10 cellular contexts compared by ENCODE assay signal in genomic region chr11:17985517-17985916, GRCh38. TPM values are rescaled to one million over a fixed set of nuclear protein-coding genes. Genes with fewer than 3 reads are reported as not detected.
DNase-seq lines count a peak whose midpoint lies in the region; ATAC-seq and TF ChIP-seq lines count a peak whose summit lies in the region.
"Had no signal": no experiment of that assay in that cellular context is flagged by ENCODE, and none has a peak within 500 bp of the region (broad histone marks: within the 10 kb centered on the region; RNA-seq: fewer than 3 reads in every experiment).

No MANE protein-coding gene starts in this region.

- TF ChIP-seq CTCF in right atrium auricular region (IDR thresholded peaks at IDR 0.05): no peak

- DNase-seq in Right ventricle myocardium inferior (ENCODE audit: missing footprints) (no peak), right atrium auricular region (ENCODE audit: low spot score) (no peak), cerebellum (ENCODE audit: low spot score) (peak; percentile 91), left lobe of liver (ENCODE audit: low spot score) (no peak), aorta (no peak), hepatic stellate cell (ENCODE audit: low spot score) (no peak), AG08395 (ENCODE audit: low spot score) (no peak), AML-193 (lab: John Stamatoyannopoulos, UW) (no peak)
- DNase-seq: NCI-H187; stimulated activated CD4-positive, alpha-beta T cell treated with anti-CD3 and anti-CD28 coated beads, Interleukin-1b, Interleukin-23, amount 100 ng/mL, for 48 hours had no signal

- H3K27ac ChIP-seq in right atrium auricular region (peak overlapping the region in 1 of 2 donors; percentile 21), aorta (ENCODE audit: low read depth in 1 of 2, low read length in 2 of 2) (peak overlapping the region; percentile 92 to 96)

- H3K36me3 ChIP-seq in right atrium auricular region (no peaks in the 10 kb centered on the region), aorta (ENCODE audit: control insufficient read depth in 1 of 2, insufficient read depth in 2 of 2, low read length in 1 of 2) (peaks cover 4 to 10% of the 10 kb centered on the region in 2 donors)

- H3K4me3 ChIP-seq in right atrium auricular region (no peak overlapping the region), aorta (ENCODE audit: low read length in 2 of 2) (no peak overlapping the region)

- H3K27me3 ChIP-seq in right atrium auricular region (no peaks in the 10 kb centered on the region), aorta (ENCODE audit: control insufficient read depth in 1 of 2, insufficient read depth in 2 of 2, low read length in 1 of 2) (no peaks in the 10 kb centered on the region)

- intact Hi-C loops in Right ventricle myocardium inferior (cut with DNase I) (no loop called here), aorta (cut with DNase I) (no loop called here)

- ATAC-seq in Right ventricle myocardium inferior (peak; percentile 55), left lobe of liver (peak; percentile 34), aorta (ENCODE audit: low FRiP score) (peak; percentile 54)

- no peaks in the 10 kb centered on the region for H3K9me3 ChIP-seq in right atrium auricular region
- no peaks in the 10 kb centered on the region for H3K9me3 ChIP-seq in aorta (ENCODE audit: control insufficient read depth, low read length)

- H3K4me1 ChIP-seq in right atrium auricular region (no peaks in the 10 kb centered on the region), aorta (ENCODE audit: control insufficient read depth in 1 of 2, insufficient read depth in 2 of 2, low read length in 2 of 2) (peaks cover 4 to 11% of the 10 kb centered on the region in 2 donors)

- 11 to 13% methylated on average over 1 of the region's 1 CpG for WGBS in aorta, 2 donors

RNA-seq across cellular contexts. Expression of gene SERGEF, which starts 27.3 kb away (rescaled TPM):
- total RNA-seq in Right ventricle myocardium inferior: 15.2 TPM
- total RNA-seq in right atrium auricular region: 10 to 100 TPM; 18.1 to 27.6 TPM
- 23.5 TPM for total RNA-seq in cerebellum
- total RNA-seq in left lobe of liver: 13.7 TPM
- total RNA-seq in aorta: 10 to 100 TPM; 43.1 to 48.3 TPM
- 100 to 1,000 TPM in 1 of 2 donors, 10 to 100 TPM in 1; 97.3 to 137 TPM for polyA plus RNA-seq in aorta
